Comparison of ENCODE assay signal across 17 cellular contexts in genomic region chr11:130512662-130513061, GRCh38.
DNase-seq lines count a peak whose midpoint lies in the region; ATAC-seq and TF ChIP-seq lines count a peak whose summit lies in the region.
"Had no signal": no experiment of that assay in that cellular context is flagged by ENCODE, and none has a peak within 500 bp of the region (broad histone marks: within the 10 kb centered on the region; RNA-seq: fewer than 3 reads in every experiment).

No MANE protein-coding gene starts in this region.

- peak overlapping the region; percentile 33 for H3K9ac ChIP-seq in mucosa of stomach (ENCODE audit: low read length)
- H3K9ac ChIP-seq: KMS-11 had no signal

- no peak for TF ChIP-seq EP300 in stomach (IDR thresholded peaks at IDR 0.05)

- WGBS in stomach, 5 donors, result 85 to 98% (median 89%) methylated on average over 4 of the region's 4 CpGs

- intact Hi-C loops in Right ventricle myocardium superior (cut with DNase I), result no loop called here
- intact Hi-C loops in stomach (cut with DNase I; ENCODE audit: low total_unique reads), result no loop called here

- TF ChIP-seq CTCF in right atrium auricular region (IDR thresholded peaks at IDR 0.05) (no peak), WERI-Rb-1 (IDR thresholded peaks at IDR 0.05; ENCODE audit: low read depth, low read length) (no peak), stomach (IDR thresholded peaks at IDR 0.05) (no peak)

- peaks cover 0 to 41% of the 10 kb centered on the region in 2 donors for H3K4me1 ChIP-seq in right atrium auricular region
- H3K4me1 ChIP-seq in mucosa of stomach (ENCODE audit: control insufficient read depth, insufficient read depth, low read length), result peaks cover 46% of the 10 kb centered on the region
- peaks cover 3 to 31% (median 16%) of the 10 kb centered on the region in 4 donors for H3K4me1 ChIP-seq in stomach

- H3K4me3 ChIP-seq in right atrium auricular region (no peak overlapping the region), WERI-Rb-1 (ENCODE audit: low read depth, low read length) (no peak overlapping the region), mucosa of stomach (ENCODE audit: low read length) (no peak overlapping the region), stomach (no peak overlapping the region)
- H3K4me3 ChIP-seq: Peyer's patch, SK-N-MC had no signal

- ATAC-seq in Right ventricle myocardium superior (ENCODE audit: poor library complexity), result no peak
- ATAC-seq: HepG2 had no signal

- no peaks in the 10 kb centered on the region for H3K9me3 ChIP-seq in right atrium auricular region
- H3K9me3 ChIP-seq in WERI-Rb-1 (ENCODE audit: severe bottlenecking), result peaks cover 4% of the 10 kb centered on the region
- no peaks in the 10 kb centered on the region for H3K9me3 ChIP-seq in mucosa of stomach (ENCODE audit: control insufficient read depth, low read length)
- peaks cover 0 to 3% (median under 1%) of the 10 kb centered on the region in 4 donors for H3K9me3 ChIP-seq in stomach
- H3K9me3 ChIP-seq: Peyer's patch had no signal

- TF ChIP-seq POLR2A in stomach (IDR thresholded peaks at IDR 0.05), result no peak

- peak overlapping the region; percentile 75 to 79 for H3K27ac ChIP-seq in right atrium auricular region
- peak overlapping the region; percentile 59 for H3K27ac ChIP-seq in WERI-Rb-1
- H3K27ac ChIP-seq in stomach, result peak overlapping the region; percentile 14 to 82 (median 54)
- H3K27ac ChIP-seq: KMS-11, Peyer's patch, SK-N-MC had no signal

- DNase-seq in right atrium auricular region (ENCODE audit: low spot score) (no peak), Right ventricle myocardium superior (no peak), WERI-Rb-1 (peak; percentile 32), stomach (no peak), Ammon's horn (ENCODE audit: low spot score) (no peak), NCI-H226 (no peak), SKM-1 treated with dmso at 0.1 percent for 144 hours (lab: John Stamatoyannopoulos, UW; ENCODE audit: unreplicated experiment) (no peak)
- DNase-seq: C1 segment of cervical spinal cord; CD8-positive, alpha-beta memory T cell; H9; NCI-H187 treated with DMSO at 0.1 percent for 48 hours; NCI-H2227 treated with DMSO at 0.1 percent for 48 hours had no signal

- H3K36me3 ChIP-seq in right atrium auricular region, result no peaks in the 10 kb centered on the region
- H3K36me3 ChIP-seq in WERI-Rb-1, result no peaks in the 10 kb centered on the region
- no peaks in the 10 kb centered on the region for H3K36me3 ChIP-seq in mucosa of stomach (ENCODE audit: control insufficient read depth, insufficient read depth, low read length)
- no peaks in the 10 kb centered on the region for H3K36me3 ChIP-seq in stomach
- H3K36me3 ChIP-seq: Peyer's patch had no signal

- H3K27me3 ChIP-seq in right atrium auricular region, result no peaks in the 10 kb centered on the region
- no peaks in the 10 kb centered on the region for H3K27me3 ChIP-seq in WERI-Rb-1 (ENCODE audit: insufficient read depth, low read depth, severe bottlenecking)
- no peaks in the 10 kb centered on the region for H3K27me3 ChIP-seq in mucosa of stomach (ENCODE audit: control insufficient read depth, insufficient read depth, low read length)
- H3K27me3 ChIP-seq in stomach, result no peaks in the 10 kb centered on the region
- H3K27me3 ChIP-seq: Peyer's patch had no signal
